ENCODE assay signal across 7 cellular contexts in the genomic region with DNA sequence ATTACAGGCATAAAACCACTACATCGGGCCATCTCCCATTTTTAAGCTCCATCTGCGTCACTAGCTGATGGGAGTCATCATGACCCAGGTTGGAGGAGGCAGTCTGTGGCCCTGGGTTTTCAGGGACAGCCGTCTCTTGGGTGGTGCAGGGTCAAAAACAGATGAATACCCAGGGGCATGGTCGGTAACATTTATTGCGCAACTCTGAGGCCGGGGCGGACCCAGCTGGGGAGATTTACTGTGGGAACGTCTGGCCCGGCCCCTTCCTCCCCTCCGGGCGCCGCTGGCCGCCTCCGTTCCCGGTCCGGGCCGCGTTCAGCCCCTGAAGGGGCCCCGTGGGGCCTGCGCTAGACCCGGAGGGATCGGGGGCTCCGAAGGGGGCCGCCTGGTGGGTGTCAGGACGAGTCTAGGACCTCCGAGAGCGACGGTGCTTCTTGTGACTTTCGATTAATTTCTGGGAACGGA. TPM values are rescaled to one million over a fixed set of nuclear protein-coding genes. Genes with fewer than 3 reads are reported as not detected.
DNase-seq lines count a peak whose midpoint lies in the region; ATAC-seq and TF ChIP-seq lines count a peak whose summit lies in the region.
"Had no signal": no experiment of that assay in that cellular context is flagged by ENCODE, and none has a peak within 500 bp of the region (broad histone marks: within the 10 kb centered on the region; RNA-seq: fewer than 3 reads in every experiment).

No MANE protein-coding gene starts in this region.

- CTCF ChIA-PET in activated CD4-positive, alpha-beta T cell treated with anti-CD3 and anti-CD28 coated beads for 36 hours (lab: Charles Lee), result interaction anchor here (0.6 to 3.7 kb wide), 5 partner anchors 14 to 294 kb away, joined by 3 to 27 read pairs (median 4); partner anchors contain the start of genes EPOR, ODAD3 and PRKCSH

- ATAC-seq in activated CD4-positive, alpha-beta T cell treated with anti-CD3 and anti-CD28 coated beads for 36 hours, result no peak
- ATAC-seq in thoracic aorta (ENCODE audit: insufficient number of reproducible peaks, low FRiP score, low read depth) (peak; percentile 12), GM18868 (IDR thresholded peaks at IDR 0.05; ENCODE audit: unreplicated experiment) (no peak), HG03095 (IDR thresholded peaks at IDR 0.05; ENCODE audit: unreplicated experiment) (no peak)

- POLR2A ChIA-PET in activated CD4-positive, alpha-beta T cell treated with anti-CD3 and anti-CD28 coated beads for 36 hours (lab: Charles Lee), result interaction anchor here (0.6 kb wide), 1 partner anchor 1040 kb away, joined by 5 read pairs; the partner anchor contains the start of gene TYK2

- TF ChIP-seq CTCF in right atrium auricular region (IDR thresholded peaks at IDR 0.05) (no peak), thoracic aorta (IDR thresholded peaks at IDR 0.05) (no peak)

- H3K4me3 Mint-ChIP-seq in activated CD4-positive, alpha-beta T cell treated with anti-CD3 and anti-CD28 coated beads for 36 hours, result peak overlapping the region; percentile 7

- peaks cover 61% of the 10 kb centered on the region for H3K27me3 Mint-ChIP-seq in activated CD4-positive, alpha-beta T cell treated with anti-CD3 and anti-CD28 coated beads for 36 hours

- H3K27ac ChIP-seq in right atrium auricular region, result peak overlapping the region; percentile 76 to 83
- peak overlapping the region; percentile 25 to 52 for H3K27ac ChIP-seq in thoracic aorta

- no peaks in the 10 kb centered on the region for H3K9me3 Mint-ChIP-seq in activated CD4-positive, alpha-beta T cell treated with anti-CD3 and anti-CD28 coated beads for 36 hours (ENCODE audit: low read depth)

- H3K4me3 ChIP-seq in right atrium auricular region (peak overlapping the region; percentile 35 to 49), thoracic aorta (peak overlapping the region; percentile 68)

- H3K27me3 ChIP-seq in right atrium auricular region (peaks cover 6 to 7% of the 10 kb centered on the region in 2 donors), thoracic aorta (replicated peaks; ENCODE audit: insufficient read depth) (peaks cover 13% of the 10 kb centered on the region)

- no peaks in the 10 kb centered on the region for H3K9me3 ChIP-seq in right atrium auricular region
- no peaks in the 10 kb centered on the region for H3K9me3 ChIP-seq in thoracic aorta

- no peak overlapping the region for H3K27ac Mint-ChIP-seq in activated CD4-positive, alpha-beta T cell treated with anti-CD3 and anti-CD28 coated beads for 36 hours

- intact Hi-C loops in activated CD4-positive, alpha-beta T cell treated with anti-CD3 and anti-CD28 coated beads for 36 hours (cut with DNase I, micrococcal nuclease), result loop anchor here in 1 of 2 experiments (5.0 kb wide), 1 partner anchor 38 kb away; the partner anchor contains the start of gene EPOR

- no peak for DNase-seq in activated CD4-positive, alpha-beta T cell treated with anti-CD3 and anti-CD28 coated beads for 36 hours
- DNase-seq in activated CD4-positive, alpha-beta T cell treated with anti-CD3 and anti-CD28 coated beads for 48 hours, result no peak
- peak; percentile 91 for DNase-seq in right atrium auricular region (ENCODE audit: low spot score)
- no peak for DNase-seq in thoracic aorta (ENCODE audit: low spot score)
- DNase-seq: NCI-H187 had no signal

- H3K36me3 ChIP-seq in right atrium auricular region, result no peaks in the 10 kb centered on the region
- H3K36me3 ChIP-seq in thoracic aorta, result no peaks in the 10 kb centered on the region

- H3K4me1 Mint-ChIP-seq in activated CD4-positive, alpha-beta T cell treated with anti-CD3 and anti-CD28 coated beads for 36 hours, result peaks cover 31% of the 10 kb centered on the region

- H3K4me1 ChIP-seq in right atrium auricular region (peaks cover 0 to 54% of the 10 kb centered on the region in 2 donors), thoracic aorta (ENCODE audit: control insufficient read depth in 1 of 2, low read depth in 2 of 2) (peaks cover 17 to 45% of the 10 kb centered on the region in 2 donors)

- H3K36me3 Mint-ChIP-seq in activated CD4-positive, alpha-beta T cell treated with anti-CD3 and anti-CD28 coated beads for 36 hours (ENCODE audit: low read depth), result no peaks in the 10 kb centered on the region

RNA-seq across cellular contexts. Expression of gene RGL3, which starts 1.3 kb away (rescaled TPM):
- not detected for total RNA-seq in activated CD4-positive, alpha-beta T cell treated with anti-CD3 and anti-CD28 coated beads for 36 hours
- total RNA-seq in right atrium auricular region (1 to 10 TPM; 7.4 to 8.4 TPM), thoracic aorta (10 to 100 TPM; 43.6 to 47.4 TPM)

RNA-seq across cellular contexts. Expression of gene ODAD3, which starts 14.5 kb away (rescaled TPM):
- under 1 TPM; 0.16 to 0.25 TPM for total RNA-seq in activated CD4-positive, alpha-beta T cell treated with anti-CD3 and anti-CD28 coated beads for 36 hours
- total RNA-seq in right atrium auricular region (under 1 TPM; 0.22 to 0.59 TPM), thoracic aorta (1 to 10 TPM in 1 of 2 donors, under 1 TPM in 1; 0.35 to 2.0 TPM)

RNA-seq across cellular contexts. Expression of gene PRKCSH, which starts 15.0 kb away (rescaled TPM):
- 100 to 1,000 TPM; 225 to 269 TPM for total RNA-seq in activated CD4-positive, alpha-beta T cell treated with anti-CD3 and anti-CD28 coated beads for 36 hours
- total RNA-seq in right atrium auricular region (10 to 100 TPM; 78.0 to 82.8 TPM), thoracic aorta (100 to 1,000 TPM; 121 to 123 TPM)

RNA-seq across cellular contexts. Expression of gene EPOR, which starts 36.3 kb away (rescaled TPM):
- total RNA-seq in activated CD4-positive, alpha-beta T cell treated with anti-CD3 and anti-CD28 coated beads for 36 hours, result 1 to 10 TPM; 8.0 to 8.4 TPM
- total RNA-seq in right atrium auricular region, result 1 to 10 TPM; 5.9 to 10.0 TPM
- 1 to 10 TPM; 5.6 to 7.1 TPM for total RNA-seq in thoracic aorta

RNA-seq across cellular contexts. Expression of gene SWSAP1, which starts 46.0 kb away (rescaled TPM):
- 1 to 10 TPM; 1.5 to 1.7 TPM for total RNA-seq in activated CD4-positive, alpha-beta T cell treated with anti-CD3 and anti-CD28 coated beads for 36 hours
- total RNA-seq in right atrium auricular region (1 to 10 TPM in 1 of 2 donors, under 1 TPM in 1; 0.44 to 1.5 TPM), thoracic aorta (1 to 10 TPM; 1.2 to 1.5 TPM)

Comparison
In these comparisons a context has a peak if more than half of its experiments do, and no peak if none do; other contexts are left out.
1. RNA of gene RGL3, which starts 1.3 kb away (total RNA-seq): 43.6 to 47.4 TPM in thoracic aorta and 7.4 to 8.4 TPM in right atrium auricular region; not detected in activated CD4-positive, alpha-beta T cell treated with anti-CD3 and anti-CD28 coated beads for 36 hours; every median in the first group is over 4 times any median in the second.